Comparison of ENCODE assay signal across 9 cellular contexts in the genomic region with DNA sequence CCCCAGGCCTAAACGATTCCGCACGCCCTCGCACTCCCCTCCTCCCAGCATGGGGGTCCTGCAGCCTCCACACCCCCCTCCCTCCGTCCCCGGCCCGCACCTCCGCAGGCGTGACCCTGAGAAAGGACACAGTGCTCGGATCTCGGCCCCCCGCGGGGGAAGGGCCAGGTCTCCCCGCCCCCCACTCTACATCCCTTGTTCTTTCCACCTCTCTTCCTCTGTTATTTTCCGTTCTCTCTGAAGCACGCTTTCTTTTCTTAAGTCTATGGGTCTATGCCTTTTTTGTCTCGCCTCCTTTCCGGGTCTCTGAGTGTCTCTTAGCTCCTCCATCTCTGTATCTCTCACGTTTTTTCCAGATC. TPM values are rescaled to one million over a fixed set of nuclear protein-coding genes. Genes with fewer than 3 reads are reported as not detected.
DNase-seq lines count a peak whose midpoint lies in the region; ATAC-seq and TF ChIP-seq lines count a peak whose summit lies in the region.
"Had no signal": no experiment of that assay in that cellular context is flagged by ENCODE, and none has a peak within 500 bp of the region (broad histone marks: within the 10 kb centered on the region; RNA-seq: fewer than 3 reads in every experiment).

No MANE protein-coding gene starts in this region.

- no peaks in the 10 kb centered on the region for H3K9me3 ChIP-seq in iPS-15b (ENCODE audit: control insufficient read depth, insufficient read depth, low read length)

- peaks cover 11% of the 10 kb centered on the region for H3K4me1 ChIP-seq in iPS-15b (ENCODE audit: control insufficient read depth, insufficient read depth, low read length)

- H3K36me3 ChIP-seq in iPS-15b (ENCODE audit: control insufficient read depth, insufficient read depth, low read length): no peaks in the 10 kb centered on the region

- peaks cover 75% of the 10 kb centered on the region for H3K27me3 Mint-ChIP-seq in Calu3 (ENCODE audit: unreplicated experiment)
- peaks cover 38% of the 10 kb centered on the region for H3K27me3 Mint-ChIP-seq in IgD-negative memory B cell
- H3K27me3 Mint-ChIP-seq in activated naive CD8-positive, alpha-beta T cell treated with anti-CD3 and anti-CD28 coated beads for 36 hours: peaks cover 47% of the 10 kb centered on the region
- peaks cover 45 to 66% of the 10 kb centered on the region in 2 donors for H3K27me3 Mint-ChIP-seq in stimulated activated naive B cell treated with anti-CD40 and anti-IgM and Interleukin-4, amounts not matched to agents 10 μg/mL and 1 μg/mL and 100 μg/mL, for 72 hours

- peak in 1 of 2 donors; percentile 3 for ATAC-seq in stimulated activated naive B cell treated with anti-CD40 and anti-IgM and Interleukin-4, amounts not matched to agents 10 μg/mL and 1 μg/mL and 100 μg/mL, for 72 hours (replicated peaks)
- ATAC-seq in HG03378 (IDR thresholded peaks at IDR 0.05; ENCODE audit: unreplicated experiment) (no peak), GM19397 (IDR thresholded peaks at IDR 0.05; ENCODE audit: unreplicated experiment) (no peak)

- DNase-seq in Calu3 (no peak), NCI-H1436 treated with DMSO at 0.1 percent for 48 hours (lab: John Stamatoyannopoulos, UW) (no peak)
- no peak for DNase-seq in activated naive CD8-positive, alpha-beta T cell treated with anti-CD3 and anti-CD28 coated beads for 36 hours
- DNase-seq in stimulated activated naive B cell treated with anti-CD40 and anti-IgM and Interleukin-4, amounts not matched to agents 10 μg/mL and 1 μg/mL and 100 μg/mL, for 72 hours: peak; percentile 17

- H3K9me3 Mint-ChIP-seq in Calu3 (ENCODE audit: low read depth, unreplicated experiment) (no peaks in the 10 kb centered on the region), IgD-negative memory B cell (no peaks in the 10 kb centered on the region)
- H3K9me3 Mint-ChIP-seq in activated naive CD8-positive, alpha-beta T cell treated with anti-CD3 and anti-CD28 coated beads for 36 hours: peaks cover 2% of the 10 kb centered on the region
- no peaks in the 10 kb centered on the region for H3K9me3 Mint-ChIP-seq in stimulated activated naive B cell treated with anti-CD40 and anti-IgM and Interleukin-4, amounts not matched to agents 10 μg/mL and 1 μg/mL and 100 μg/mL, for 72 hours

- H3K36me3 Mint-ChIP-seq in Calu3 (ENCODE audit: insufficient read depth, unreplicated experiment): peaks cover 29% of the 10 kb centered on the region
- H3K36me3 Mint-ChIP-seq in IgD-negative memory B cell: no peaks in the 10 kb centered on the region
- H3K36me3 Mint-ChIP-seq in activated naive CD8-positive, alpha-beta T cell treated with anti-CD3 and anti-CD28 coated beads for 36 hours: peaks cover 4% of the 10 kb centered on the region
- peaks cover 7 to 10% of the 10 kb centered on the region in 2 donors for H3K36me3 Mint-ChIP-seq in stimulated activated naive B cell treated with anti-CD40 and anti-IgM and Interleukin-4, amounts not matched to agents 10 μg/mL and 1 μg/mL and 100 μg/mL, for 72 hours

- H3K4me1 Mint-ChIP-seq in Calu3 (ENCODE audit: low read depth, unreplicated experiment): peaks cover 48% of the 10 kb centered on the region
- peaks cover 32 to 34% (median 33%) of the 10 kb centered on the region in 3 donors for H3K4me1 Mint-ChIP-seq in IgD-negative memory B cell
- H3K4me1 Mint-ChIP-seq in activated naive CD8-positive, alpha-beta T cell treated with anti-CD3 and anti-CD28 coated beads for 36 hours: peaks cover 43% of the 10 kb centered on the region
- H3K4me1 Mint-ChIP-seq in stimulated activated naive B cell treated with anti-CD40 and anti-IgM and Interleukin-4, amounts not matched to agents 10 μg/mL and 1 μg/mL and 100 μg/mL, for 72 hours: peaks cover 43 to 57% of the 10 kb centered on the region in 2 donors

- peak overlapping the region; percentile 91 for H3K4me3 Mint-ChIP-seq in Calu3 (ENCODE audit: low read depth, unreplicated experiment)
- peak overlapping the region; percentile 92 to 98 (median 94) for H3K4me3 Mint-ChIP-seq in IgD-negative memory B cell
- H3K4me3 Mint-ChIP-seq in activated naive CD8-positive, alpha-beta T cell treated with anti-CD3 and anti-CD28 coated beads for 36 hours: peak overlapping the region; percentile 85
- H3K4me3 Mint-ChIP-seq in stimulated activated naive B cell treated with anti-CD40 and anti-IgM and Interleukin-4, amounts not matched to agents 10 μg/mL and 1 μg/mL and 100 μg/mL, for 72 hours: peak overlapping the region; percentile 87 to 89

- intact Hi-C loops in Calu3 (cut with micrococcal nuclease; ENCODE audit: unreplicated experiment): loop anchor here (2.0 kb wide), 1 partner anchor 175 kb away; no protein-coding TSS in a partner anchor

- no peak for TF ChIP-seq CTCF in Calu3 (IDR thresholded peaks at IDR 0.05; ENCODE audit: unreplicated experiment)

- CTCF ChIA-PET in Calu3 (lab: Charles Lee): interaction anchor here (0.9 kb wide), 1 partner anchor 31 kb away, joined by 3 read pairs; no protein-coding TSS in a partner anchor

- no peak overlapping the region for H3K9ac ChIP-seq in iPS-15b (ENCODE audit: low read depth, low read length)

- H3K27me3 ChIP-seq in iPS-15b (ENCODE audit: control insufficient read depth, insufficient read depth, low read length): peaks cover 66% of the 10 kb centered on the region

- H3K4me3 ChIP-seq in iPS-15b (ENCODE audit: low read depth, low read length): peak overlapping the region; percentile 100

- BruUV-seq in Calu3 (replicated peaks; lab: Mats Ljungman, UMichigan): no TSS peak

- H3K27ac Mint-ChIP-seq in Calu3 (ENCODE audit: unreplicated experiment) (peak overlapping the region; percentile 94), IgD-negative memory B cell (peak overlapping the region; percentile 89 to 99 (median 97))
- H3K27ac Mint-ChIP-seq in activated naive CD8-positive, alpha-beta T cell treated with anti-CD3 and anti-CD28 coated beads for 36 hours: peak overlapping the region; percentile 95
- peak overlapping the region; percentile 100 for H3K27ac Mint-ChIP-seq in stimulated activated naive B cell treated with anti-CD40 and anti-IgM and Interleukin-4, amounts not matched to agents 10 μg/mL and 1 μg/mL and 100 μg/mL, for 72 hours

RNA-seq across cellular contexts. Expression of a gene that starts 2.0 kb away (rescaled TPM):
- total RNA-seq in Calu3 (2022): 0.28 and 0.69 TPM in 2 replicates
- not detected for polyA plus RNA-seq in IgD-negative memory B cell
- 1 to 10 TPM; 1.9 to 2.0 TPM for total RNA-seq in activated naive CD8-positive, alpha-beta T cell treated with anti-CD3 and anti-CD28 coated beads for 36 hours

RNA-seq across cellular contexts. Expression of a gene that starts 7.6 kb away (rescaled TPM):
- 0.20 TPM in 1 of 2 replicates, not detected in the other for total RNA-seq in Calu3 (2022)
- not detected for polyA plus RNA-seq in IgD-negative memory B cell
- total RNA-seq in activated naive CD8-positive, alpha-beta T cell treated with anti-CD3 and anti-CD28 coated beads for 36 hours: under 1 TPM in 1 of 2 experiments, not detected in 1; 0.10 TPM
- total RNA-seq: T-helper 1 cell treated with Interleukin-12 subunit alpha and Interleukin-12 subunit beta and Interleukin-4 antibody, amounts not matched to agents 30 ng/mL and 1 ng/mL, for 36 hours had no signal

RNA-seq across cellular contexts. Expression of a gene that starts 26.3 kb away (rescaled TPM):
- 16.1 and 17.0 TPM in 2 replicates for total RNA-seq in Calu3 (2022)
- polyA plus RNA-seq in IgD-negative memory B cell: 12.6 TPM
- total RNA-seq in activated naive CD8-positive, alpha-beta T cell treated with anti-CD3 and anti-CD28 coated beads for 36 hours: 10 to 100 TPM; 55.7 to 56.1 TPM

RNA-seq across cellular contexts. Expression of a gene that starts 36.8 kb away (rescaled TPM):
- 18.1 and 22.1 TPM in 2 replicates for total RNA-seq in Calu3 (2022)
- polyA plus RNA-seq in IgD-negative memory B cell: 83.7 TPM
- 10 to 100 TPM; 27.7 to 28.4 TPM for total RNA-seq in activated naive CD8-positive, alpha-beta T cell treated with anti-CD3 and anti-CD28 coated beads for 36 hours

RNA-seq across cellular contexts. Expression of a gene that starts 38.4 kb away (rescaled TPM):
- not detected in 2 replicates for total RNA-seq in Calu3 (2022)
- 0.41 TPM for polyA plus RNA-seq in IgD-negative memory B cell
- 1 to 10 TPM; 3.7 to 4.1 TPM for total RNA-seq in activated naive CD8-positive, alpha-beta T cell treated with anti-CD3 and anti-CD28 coated beads for 36 hours
- total RNA-seq: T-helper 1 cell treated with Interleukin-12 subunit alpha and Interleukin-12 subunit beta and Interleukin-4 antibody, amounts not matched to agents 30 ng/mL and 1 ng/mL, for 36 hours had no signal
